In the genomic region with DNA sequence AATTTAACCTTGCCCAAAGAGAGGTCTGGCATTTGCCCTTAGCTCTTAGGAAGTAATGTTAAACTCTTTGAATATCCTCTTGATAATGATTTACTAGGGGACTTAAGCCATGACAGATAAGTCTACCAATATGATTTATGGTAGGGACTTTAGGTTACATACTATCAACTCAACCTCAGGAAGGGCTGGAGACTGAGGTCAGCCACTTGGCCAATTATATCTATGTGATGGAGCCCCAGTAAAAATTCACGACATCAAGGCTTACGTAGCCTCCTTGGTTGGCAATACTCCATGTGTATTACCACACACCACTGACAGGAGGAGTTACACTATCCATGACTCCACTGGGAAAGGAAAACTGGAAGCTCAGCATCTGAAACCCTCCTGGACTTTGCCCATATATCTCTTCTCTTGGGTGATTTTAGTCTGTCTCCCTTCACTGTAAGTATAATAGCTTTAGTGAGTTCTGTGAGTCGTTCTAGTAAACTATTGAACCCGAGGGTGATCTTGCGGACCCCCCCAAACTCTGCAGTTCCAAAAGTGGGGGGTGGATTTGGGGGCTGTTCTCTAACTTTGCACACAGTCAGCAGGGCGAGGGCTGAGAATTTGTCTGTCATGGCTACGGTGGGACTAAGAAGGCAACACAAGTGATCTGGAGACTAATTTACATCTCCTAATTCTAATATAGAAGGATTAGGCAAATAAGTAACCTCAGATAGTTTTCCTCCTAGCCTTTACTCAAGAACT, we compare ENCODE assay signal across 1 cellular context.
TF ChIP-seq lines count a peak whose summit lies in the region.

No MANE protein-coding gene starts in this region.

TF ChIP-seq in GM23338, 12 proteins besides CTCF, POLR2A, EP300 and RAD21 (continued from another document):
- TF ChIP-seq, protein P1, sequence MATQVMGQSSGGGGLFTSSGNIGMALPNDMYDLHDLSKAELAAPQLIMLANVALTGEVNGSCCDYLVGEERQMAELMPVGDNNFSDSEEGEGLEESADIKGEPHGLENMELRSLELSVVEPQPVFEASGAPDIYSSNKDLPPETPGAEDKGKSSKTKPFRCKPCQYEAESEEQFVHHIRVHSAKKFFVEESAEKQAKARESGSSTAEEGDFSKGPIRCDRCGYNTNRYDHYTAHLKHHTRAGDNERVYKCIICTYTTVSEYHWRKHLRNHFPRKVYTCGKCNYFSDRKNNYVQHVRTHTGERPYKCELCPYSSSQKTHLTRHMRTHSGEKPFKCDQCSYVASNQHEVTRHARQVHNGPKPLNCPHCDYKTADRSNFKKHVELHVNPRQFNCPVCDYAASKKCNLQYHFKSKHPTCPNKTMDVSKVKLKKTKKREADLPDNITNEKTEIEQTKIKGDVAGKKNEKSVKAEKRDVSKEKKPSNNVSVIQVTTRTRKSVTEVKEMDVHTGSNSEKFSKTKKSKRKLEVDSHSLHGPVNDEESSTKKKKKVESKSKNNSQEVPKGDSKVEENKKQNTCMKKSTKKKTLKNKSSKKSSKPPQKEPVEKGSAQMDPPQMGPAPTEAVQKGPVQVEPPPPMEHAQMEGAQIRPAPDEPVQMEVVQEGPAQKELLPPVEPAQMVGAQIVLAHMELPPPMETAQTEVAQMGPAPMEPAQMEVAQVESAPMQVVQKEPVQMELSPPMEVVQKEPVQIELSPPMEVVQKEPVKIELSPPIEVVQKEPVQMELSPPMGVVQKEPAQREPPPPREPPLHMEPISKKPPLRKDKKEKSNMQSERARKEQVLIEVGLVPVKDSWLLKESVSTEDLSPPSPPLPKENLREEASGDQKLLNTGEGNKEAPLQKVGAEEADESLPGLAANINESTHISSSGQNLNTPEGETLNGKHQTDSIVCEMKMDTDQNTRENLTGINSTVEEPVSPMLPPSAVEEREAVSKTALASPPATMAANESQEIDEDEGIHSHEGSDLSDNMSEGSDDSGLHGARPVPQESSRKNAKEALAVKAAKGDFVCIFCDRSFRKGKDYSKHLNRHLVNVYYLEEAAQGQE (IDR thresholded peaks at IDR 0.05; ENCODE audit: unreplicated experiment), result no peak
- TF ChIP-seq ZNF331 (CRISPR knock-in tag; IDR thresholded peaks at IDR 0.05; ENCODE audit: low read depth) (no peak), ZNF114 (CRISPR knock-in tag; IDR thresholded peaks at IDR 0.05) (no peak), NANOG (IDR thresholded peaks at IDR 0.05; ENCODE audit: borderline replicate concordance) (no peak), POLR2AphosphoS5 (IDR thresholded peaks at IDR 0.05; ENCODE audit: low read depth) (no peak), JUNB (IDR thresholded peaks at IDR 0.05; ENCODE audit: unreplicated experiment) (no peak), EZH2phosphoT487 (IDR thresholded peaks at IDR 0.05; ENCODE audit: unreplicated experiment) (no peak), STAT1 (IDR thresholded peaks at IDR 0.05; ENCODE audit: unreplicated experiment) (no peak)
- TF ChIP-seq, protein P2, sequence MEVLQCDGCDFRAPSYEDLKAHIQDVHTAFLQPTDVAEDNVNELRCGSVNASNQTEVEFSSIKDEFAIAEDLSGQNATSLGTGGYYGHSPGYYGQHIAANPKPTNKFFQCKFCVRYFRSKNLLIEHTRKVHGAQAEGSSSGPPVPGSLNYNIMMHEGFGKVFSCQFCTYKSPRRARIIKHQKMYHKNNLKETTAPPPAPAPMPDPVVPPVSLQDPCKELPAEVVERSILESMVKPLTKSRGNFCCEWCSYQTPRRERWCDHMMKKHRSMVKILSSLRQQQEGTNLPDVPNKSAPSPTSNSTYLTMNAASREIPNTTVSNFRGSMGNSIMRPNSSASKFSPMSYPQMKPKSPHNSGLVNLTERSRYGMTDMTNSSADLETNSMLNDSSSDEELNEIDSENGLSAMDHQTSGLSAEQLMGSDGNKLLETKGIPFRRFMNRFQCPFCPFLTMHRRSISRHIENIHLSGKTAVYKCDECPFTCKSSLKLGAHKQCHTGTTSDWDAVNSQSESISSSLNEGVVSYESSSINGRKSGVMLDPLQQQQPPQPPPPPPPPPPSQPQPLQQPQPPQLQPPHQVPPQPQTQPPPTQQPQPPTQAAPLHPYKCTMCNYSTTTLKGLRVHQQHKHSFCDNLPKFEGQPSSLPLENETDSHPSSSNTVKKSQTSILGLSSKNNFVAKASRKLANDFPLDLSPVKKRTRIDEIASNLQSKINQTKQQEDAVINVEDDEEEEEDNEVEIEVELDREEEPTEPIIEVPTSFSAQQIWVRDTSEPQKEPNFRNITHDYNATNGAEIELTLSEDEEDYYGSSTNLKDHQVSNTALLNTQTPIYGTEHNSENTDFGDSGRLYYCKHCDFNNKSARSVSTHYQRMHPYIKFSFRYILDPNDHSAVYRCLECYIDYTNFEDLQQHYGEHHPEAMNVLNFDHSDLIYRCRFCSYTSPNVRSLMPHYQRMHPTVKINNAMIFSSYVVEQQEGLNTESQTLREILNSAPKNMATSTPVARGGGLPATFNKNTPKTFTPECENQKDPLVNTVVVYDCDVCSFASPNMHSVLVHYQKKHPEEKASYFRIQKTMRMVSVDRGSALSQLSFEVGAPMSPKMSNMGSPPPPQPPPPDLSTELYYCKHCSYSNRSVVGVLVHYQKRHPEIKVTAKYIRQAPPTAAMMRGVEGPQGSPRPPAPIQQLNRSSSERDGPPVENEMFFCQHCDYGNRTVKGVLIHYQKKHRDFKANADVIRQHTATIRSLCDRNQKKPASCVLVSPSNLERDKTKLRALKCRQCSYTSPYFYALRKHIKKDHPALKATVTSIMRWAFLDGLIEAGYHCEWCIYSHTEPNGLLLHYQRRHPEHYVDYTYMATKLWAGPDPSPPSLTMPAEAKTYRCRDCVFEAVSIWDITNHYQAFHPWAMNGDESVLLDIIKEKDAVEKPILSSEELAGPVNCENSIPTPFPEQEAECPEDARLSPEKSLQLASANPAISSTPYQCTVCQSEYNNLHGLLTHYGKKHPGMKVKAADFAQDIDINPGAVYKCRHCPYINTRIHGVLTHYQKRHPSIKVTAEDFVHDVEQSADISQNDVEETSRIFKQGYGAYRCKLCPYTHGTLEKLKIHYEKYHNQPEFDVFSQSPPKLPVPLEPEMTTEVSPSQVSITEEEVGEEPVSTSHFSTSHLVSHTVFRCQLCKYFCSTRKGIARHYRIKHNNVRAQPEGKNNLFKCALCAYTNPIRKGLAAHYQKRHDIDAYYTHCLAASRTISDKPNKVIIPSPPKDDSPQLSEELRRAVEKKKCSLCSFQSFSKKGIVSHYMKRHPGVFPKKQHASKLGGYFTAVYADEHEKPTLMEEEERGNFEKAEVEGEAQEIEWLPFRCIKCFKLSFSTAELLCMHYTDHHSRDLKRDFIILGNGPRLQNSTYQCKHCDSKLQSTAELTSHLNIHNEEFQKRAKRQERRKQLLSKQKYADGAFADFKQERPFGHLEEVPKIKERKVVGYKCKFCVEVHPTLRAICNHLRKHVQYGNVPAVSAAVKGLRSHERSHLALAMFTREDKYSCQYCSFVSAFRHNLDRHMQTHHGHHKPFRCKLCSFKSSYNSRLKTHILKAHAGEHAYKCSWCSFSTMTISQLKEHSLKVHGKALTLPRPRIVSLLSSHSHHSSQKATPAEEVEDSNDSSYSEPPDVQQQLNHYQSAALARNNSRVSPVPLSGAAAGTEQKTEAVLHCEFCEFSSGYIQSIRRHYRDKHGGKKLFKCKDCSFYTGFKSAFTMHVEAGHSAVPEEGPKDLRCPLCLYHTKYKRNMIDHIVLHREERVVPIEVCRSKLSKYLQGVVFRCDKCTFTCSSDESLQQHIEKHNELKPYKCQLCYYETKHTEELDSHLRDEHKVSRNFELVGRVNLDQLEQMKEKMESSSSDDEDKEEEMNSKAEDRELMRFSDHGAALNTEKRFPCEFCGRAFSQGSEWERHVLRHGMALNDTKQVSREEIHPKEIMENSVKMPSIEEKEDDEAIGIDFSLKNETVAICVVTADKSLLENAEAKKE (CRISPR knock-in tag; IDR thresholded peaks at IDR 0.05), result no peak
- TF ChIP-seq, protein P3, sequence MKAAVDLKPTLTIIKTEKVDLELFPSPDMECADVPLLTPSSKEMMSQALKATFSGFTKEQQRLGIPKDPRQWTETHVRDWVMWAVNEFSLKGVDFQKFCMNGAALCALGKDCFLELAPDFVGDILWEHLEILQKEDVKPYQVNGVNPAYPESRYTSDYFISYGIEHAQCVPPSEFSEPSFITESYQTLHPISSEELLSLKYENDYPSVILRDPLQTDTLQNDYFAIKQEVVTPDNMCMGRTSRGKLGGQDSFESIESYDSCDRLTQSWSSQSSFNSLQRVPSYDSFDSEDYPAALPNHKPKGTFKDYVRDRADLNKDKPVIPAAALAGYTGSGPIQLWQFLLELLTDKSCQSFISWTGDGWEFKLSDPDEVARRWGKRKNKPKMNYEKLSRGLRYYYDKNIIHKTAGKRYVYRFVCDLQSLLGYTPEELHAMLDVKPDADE (IDR thresholded peaks at IDR 0.05), result no peak
